16 cellular contexts compared by ENCODE assay signal in genomic region chr1:161502181-161502580, GRCh38. TPM values are rescaled to one million over a fixed set of nuclear protein-coding genes. Genes with fewer than 3 reads are reported as not detected.
DNase-seq lines count a peak whose midpoint lies in the region; TF ChIP-seq lines count a peak whose summit lies in the region.
"Had no signal": no experiment of that assay in that cellular context is flagged by ENCODE, and none has a peak within 500 bp of the region (broad histone marks: within the 10 kb centered on the region; RNA-seq: fewer than 3 reads in every experiment).

No MANE protein-coding gene starts in this region.

- no peak overlapping the region for H3K18ac ChIP-seq in trophoblast cell (ENCODE audit: low read length)

- H4K8ac ChIP-seq in trophoblast cell (ENCODE audit: low read depth, low read length): no peak overlapping the region

- peak overlapping the region; percentile 50 for H3K27ac Mint-ChIP-seq in nephron progenitor cell

- no peak overlapping the region for H3K9ac ChIP-seq in trophoblast cell (ENCODE audit: low read length)
- H3K9ac ChIP-seq: BLaER1 treated with 17β-estradiol and CSF1 and Interleukin-3, amounts not matched to agents 10 nM and 100 nM had no signal

- H3K36me3 Mint-ChIP-seq in nephron progenitor cell (ENCODE audit: low read depth): no peaks in the 10 kb centered on the region

- TF ChIP-seq CTCF in nephron progenitor cell (IDR thresholded peaks at IDR 0.05): no peak

- in situ Hi-C loops in ACHN (cut with HindIII; ENCODE audit: low pct_ligation_motif_present, low pct_unique_long_range_greater_than_20kb, low sequenced_read_pairs): no loop called here

- H2AFZ ChIP-seq in trophoblast cell (ENCODE audit: insufficient read depth, low read length, poor library complexity): no peak overlapping the region

- no peaks in the 10 kb centered on the region for H3K9me3 ChIP-seq in trophoblast cell (ENCODE audit: insufficient read depth, low read depth, low read length)
- H3K9me3 ChIP-seq: SJCRH30 had no signal

- H3K4me1 ChIP-seq in trophoblast cell (ENCODE audit: control insufficient read depth in 1 of 2, insufficient read depth in 2 of 2, low read length in 2 of 2): peaks cover 0 to 5% of the 10 kb centered on the region in 2 experiments
- H3K4me1 ChIP-seq: SJCRH30 had no signal

- H3K27me3 Mint-ChIP-seq in nephron progenitor cell (ENCODE audit: low read depth, poor library complexity): peaks cover 50% of the 10 kb centered on the region

- no peak overlapping the region for H3K14ac ChIP-seq in trophoblast cell (ENCODE audit: low read length)

- no peak overlapping the region for H3K4ac ChIP-seq in trophoblast cell (ENCODE audit: low read depth, low read length)

- no peaks in the 10 kb centered on the region for H3K79me2 ChIP-seq in trophoblast cell (ENCODE audit: control insufficient read depth, insufficient read depth, low read length, poor library complexity)

- H3K4me1 Mint-ChIP-seq in nephron progenitor cell: peaks cover 48% of the 10 kb centered on the region

- H4K91ac ChIP-seq in trophoblast cell (ENCODE audit: low read depth, low read length): no peak overlapping the region

- no peaks in the 10 kb centered on the region for H3K27me3 ChIP-seq in trophoblast cell (ENCODE audit: insufficient read depth, low read length)
- H3K27me3 ChIP-seq: BLaER1 treated with 17β-estradiol and CSF1 and Interleukin-3, amounts not matched to agents 10 nM and 100 nM; SJCRH30 had no signal

- no peaks in the 10 kb centered on the region for H3K36me3 ChIP-seq in trophoblast cell (ENCODE audit: control insufficient read depth in 1 of 2, insufficient read depth in 2 of 2, low read length in 2 of 2)
- H3K36me3 ChIP-seq: SJCRH30 had no signal

- H3K9me3 Mint-ChIP-seq in nephron progenitor cell: no peaks in the 10 kb centered on the region

- H3K79me1 ChIP-seq in trophoblast cell (ENCODE audit: low read length): no peaks in the 10 kb centered on the region

- H3K4me2 ChIP-seq in trophoblast cell (ENCODE audit: low read length): no peak overlapping the region

- no peak overlapping the region for H2BK120ac ChIP-seq in trophoblast cell (ENCODE audit: insufficient read depth, low read length, poor library complexity)

- no peak overlapping the region for H3K27ac ChIP-seq in trophoblast cell (ENCODE audit: low read depth, low read length)
- H3K27ac ChIP-seq: 22Rv1; BLaER1 treated with 17β-estradiol and CSF1 and Interleukin-3, amounts not matched to agents 10 nM and 100 nM; RWPE1; SJCRH30 had no signal

- H2BK12ac ChIP-seq in trophoblast cell (ENCODE audit: low read length): no peak overlapping the region

- no peak overlapping the region for H3K4me3 ChIP-seq in trophoblast cell (ENCODE audit: low read depth, low read length)
- H3K4me3 ChIP-seq: BLaER1 treated with 17β-estradiol and CSF1 and Interleukin-3, amounts not matched to agents 10 nM and 100 nM; SJCRH30 had no signal

- WGBS in trophoblast cell (ENCODE audit: extremely low coverage, insufficient coverage, insufficient read length): no CpG with 5 or more reads among the region's 4 CpGs

- no peak overlapping the region for H2AK5ac ChIP-seq in trophoblast cell (ENCODE audit: low read length)

- H3K4me3 Mint-ChIP-seq in nephron progenitor cell: no peak overlapping the region

- DNase-seq in NCI-H2107 treated with DMSO at 0.1 percent for 48 hours (lab: John Stamatoyannopoulos, UW; ENCODE audit: unreplicated experiment): peak; percentile 79
- no peak for DNase-seq in NCI-H2107 (lab: John Stamatoyannopoulos, UW)
- DNase-seq in NCI-H2029 (lab: John Stamatoyannopoulos, UW): peak; percentile 33
- peak; percentile 91 for DNase-seq in NCI-H748 (lab: John Stamatoyannopoulos, UW; ENCODE audit: unreplicated experiment)
- DNase-seq in nephron progenitor cell: no peak
- DNase-seq in trophoblast cell: no peak
- no peak for DNase-seq in ACHN
- DNase-seq in stimulated activated CD8-positive, alpha-beta memory T cell treated with anti-CD3 and anti-CD28 coated beads, Interleukin-4, amount 100 ng/mL, for 48 hours: no peak
- DNase-seq: DMS79; Kasumi-1; NCI-H146; NK-92 treated with Interleukin-12 subunit alpha and Interleukin-12 subunit beta, amount 100 ng/mL, for 24 hours; SJCRH30 had no signal

- H4K12ac ChIP-seq in trophoblast cell (ENCODE audit: low read depth, low read length): no peak overlapping the region

- no peak overlapping the region for H2BK5ac ChIP-seq in trophoblast cell (ENCODE audit: low read depth, low read length, poor library complexity)

- H3K23ac ChIP-seq in trophoblast cell (ENCODE audit: low read length): no peak overlapping the region

RNA-seq across cellular contexts. Expression of gene FCGR2A, which starts 3.1 kb away (rescaled TPM):
- 0.01 and 0.07 TPM in 2 replicates for polyA plus RNA-seq in trophoblast cell (2013)

RNA-seq across cellular contexts. Expression of gene HSPA6, which starts 22.2 kb away (rescaled TPM):
- 2.1 and 2.6 TPM in 2 replicates for polyA plus RNA-seq in trophoblast cell (2013)

RNA-seq across cellular contexts. Expression of gene FCGR3A, which starts 47.4 kb away (rescaled TPM):
- polyA plus RNA-seq in trophoblast cell (2013): 0.01 and 0.04 TPM in 2 replicates

Comparison
In these comparisons a context has a peak if more than half of its experiments do, and no peak if none do; other contexts are left out.
1. DNase-seq: peak in NCI-H2107 treated with DMSO at 0.1 percent for 48 hours (single experiment), NCI-H2029 (single experiment) and NCI-H748 (single experiment); none in NCI-H2107 (single experiment), nephron progenitor cell (single experiment), trophoblast cell (0 of 2), ACHN (single experiment) and stimulated activated CD8-positive, alpha-beta memory T cell treated with anti-CD3 and anti-CD28 coated beads, Interleukin-4, amount 100 ng/mL, for 48 hours (single experiment).